Comparison of ENCODE assay signal across 27 cellular contexts in genomic region chr2:187514930-187515329, GRCh38.
"Had no signal": no experiment of that assay in that cellular context is flagged by ENCODE, and none has a peak within 500 bp of the region (broad histone marks: within the 10 kb centered on the region; RNA-seq: fewer than 3 reads in every experiment).

No MANE protein-coding gene starts in this region.

- H3K36me3 ChIP-seq: suprapubic skin, thoracic aorta, thyroid gland, transverse colon, uterus had no signal

- H3K27ac ChIP-seq: stomach, suprapubic skin, testis, thoracic aorta, thyroid gland, tibial artery, tibial nerve, transverse colon, upper lobe of left lung, upper lobe of right lung, uterus, vagina had no signal

- H3K9me3 ChIP-seq: suprapubic skin, testis, thoracic aorta, thyroid gland, uterus, vagina had no signal

- ATAC-seq: stimulated activated effector memory CD8-positive, alpha-beta T cell treated with anti-CD3 and anti-CD28 coated beads, Interleukin-12 subunit alpha, Interleukin-12 subunit beta, amount 100 ng/mL, for 72 hours; stimulated activated memory B cell treated with anti-CD40 and anti-IgM and Interleukin-4, amounts not matched to agents 10 μg/mL and 1 μg/mL and 100 μg/mL, for 72 hours; stimulated activated naive B cell treated with anti-CD40 and anti-IgM and Interleukin-4, amounts not matched to agents 10 μg/mL and 1 μg/mL and 100 μg/mL, for 72 hours; stimulated activated naive CD8-positive, alpha-beta T cell treated with anti-CD3 and anti-CD28 coated beads, Interleukin-15, amount 100 ng/mL, for 72 hours; stimulated activated naive CD8-positive, alpha-beta T cell treated with anti-CD3 and anti-CD28 coated beads, Interleukin-15, Interleukin-2, amounts not matched to agents 100 U/mL and 50 U/mL, for 24 hours; upper lobe of right lung had no signal

- H3K4me3 ChIP-seq: stomach, suprapubic skin, testis, thoracic aorta, thyroid gland, tibial artery, tibial nerve, transverse colon, upper lobe of left lung, upper lobe of right lung, uterus, vagina had no signal

- H3K4me1 ChIP-seq: stomach, suprapubic skin, testis, thyroid gland, tibial artery, tibial nerve, transverse colon, upper lobe of right lung, uterus, vagina had no signal

- H3K27me3 ChIP-seq: stomach, suprapubic skin, testis, thyroid gland, tibial artery, tibial nerve, transverse colon, upper lobe of left lung, upper lobe of right lung, uterus, vagina had no signal

- FAIRE-seq: urothelium cell line had no signal

- DNase-seq: stimulated activated CD4-positive, alpha-beta T cell treated with anti-CD3 and anti-CD28 coated beads, Interleukin-2, amount 100 ng/mL, for 48 hours; stimulated activated CD4-positive, alpha-beta T cell treated with anti-CD3 and anti-CD28 coated beads, Interleukin-4, amount 100 ng/mL, for 1 hour; stimulated activated CD4-positive, alpha-beta T cell treated with anti-CD3 and anti-CD28 coated beads, Interleukin-4, amount 100 ng/mL, for 24 hours; stimulated activated CD4-positive, alpha-beta T cell treated with anti-CD3 and anti-CD28 coated beads, Interleukin-4, amount 100 ng/mL, for 4 hours; stimulated activated CD8-positive, alpha-beta memory T cell treated with anti-CD3 and anti-CD28 coated beads, Interleukin-4, amount 100 ng/mL, for 48 hours; stimulated activated naive B cell treated with anti-CD40 and anti-IgM and Interleukin-4, amounts not matched to agents 10 μg/mL and 1 μg/mL and 100 μg/mL, for 72 hours; stimulated activated naive CD4-positive, alpha-beta T cell; stimulated activated naive CD4-positive, alpha-beta T cell treated with Interleukin-2 at 50 U/mL for 16 hours; stimulated activated naive CD8-positive, alpha-beta T cell treated with anti-CD3 and anti-CD28 coated beads, Interleukin-15, amount 100 ng/mL, for 72 hours; stimulated activated naive CD8-positive, alpha-beta T cell treated with anti-CD3 and anti-CD28 coated beads, Interleukin-15, Interleukin-2, amounts not matched to agents 100 U/mL and 50 U/mL, for 24 hours; stomach; substantia nigra; testis; thyroid gland; tibial artery; transverse colon; trophoblast cell; upper lobe of left lung; upper lobe of right lung; uterus had no signal
